ENCODE assay signal across 8 cellular contexts in the genomic region with DNA sequence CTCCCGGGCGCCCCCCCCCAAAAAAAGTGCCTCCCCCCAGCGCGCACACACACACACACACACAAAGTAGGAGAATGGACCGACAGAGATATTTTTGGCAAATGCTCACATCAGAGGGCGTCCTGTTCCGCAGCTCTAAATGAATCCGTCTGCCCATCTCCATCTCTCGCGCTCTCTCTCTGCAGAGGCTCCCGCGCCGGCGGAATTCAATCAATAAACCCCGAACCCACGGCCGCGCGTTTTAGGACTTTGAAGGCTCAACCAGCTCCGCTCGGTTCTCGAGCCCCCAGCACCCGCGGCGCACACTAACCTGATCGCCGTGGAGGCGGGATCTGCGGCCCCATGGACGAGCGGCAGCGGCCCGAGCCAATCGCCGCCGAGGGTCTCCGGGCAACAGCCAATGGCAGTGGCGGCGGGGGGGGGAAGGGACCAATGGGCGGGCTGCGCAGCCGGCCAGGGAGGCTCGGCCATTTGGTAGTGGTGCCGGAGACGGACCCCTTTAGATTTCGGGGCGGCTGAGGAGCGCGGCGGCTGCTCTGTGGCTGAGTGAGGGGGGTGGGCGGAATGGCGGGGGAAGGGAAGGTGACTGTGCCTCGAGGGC. TPM values are rescaled to one million over a fixed set of nuclear protein-coding genes. Genes with fewer than 3 reads are reported as not detected.
DNase-seq lines count a peak whose midpoint lies in the region; ATAC-seq and TF ChIP-seq lines count a peak whose summit lies in the region.

A gene (minus strand): TSS at position 307 of the 601 bp plus-strand sequence. CDS start 144 bp downstream, at position 163.

- no peaks in the 10 kb centered on the region for H3K36me3 ChIP-seq in IMR-90 (ENCODE audit: control insufficient read depth, insufficient read depth, low read length)

- intact Hi-C loops in IMR-90 (cut with micrococcal nuclease) = loop anchor here (1.0 to 5.0 kb wide), 2 partner anchors 55 to 88 kb away; no protein-coding TSS in a partner anchor

- peaks cover 22 to 33% of the 10 kb centered on the region in 2 experiments for H3K79me1 ChIP-seq in IMR-90 (ENCODE audit: low read depth in 1 of 2, low read length in 2 of 2)

- DNase-seq in Caki2 (ENCODE audit: low read depth) = peak; percentile 96
- DNase-seq in IMR-90 = peak; percentile 91
- peak; percentile 34 for DNase-seq in OCI-M2 (lab: John Stamatoyannopoulos, UW; ENCODE audit: unreplicated experiment)
- DNase-seq in activated T-cell treated with anti-CD3 and anti-CD28 coated beads for 4 hours = peak; percentile 97
- peak; percentile 95 for DNase-seq in epithelial cell of esophagus (ENCODE audit: low read depth)
- peak; percentile 97 for DNase-seq in mucosa of gallbladder (ENCODE audit: low spot score)
- peak; percentile 89 to 95 for DNase-seq in stimulated activated CD8-positive, alpha-beta memory T cell treated with anti-CD3 and anti-CD28 coated beads, Interleukin-4, amount 100 ng/mL, for 4 hours (ENCODE audit: low read depth in 2 of 2, low spot score in 1 of 2)

- BruUV-seq in IMR-90 (replicated peaks; lab: Mats Ljungman, UMichigan) = no TSS peak

- peak within 1 kb of the TSS; percentile 78 for H3K4me3 ChIP-seq in IMR-90 (ENCODE audit: insufficient read depth, low read depth, low read length)
- H3K4me3 ChIP-seq in epithelial cell of esophagus (ENCODE audit: low read length) = peak within 1 kb of the TSS; percentile 88

- peak within 1 kb of the TSS; percentile 90 for H3K9ac ChIP-seq in IMR-90 (ENCODE audit: low read depth, low read length)

- peak within 1 kb of the TSS; percentile 94 for H3K4ac ChIP-seq in IMR-90 (ENCODE audit: low read depth, low read length)

- no peak for TF ChIP-seq CTCF in IMR-90 (conservative IDR thresholded peaks at IDR 0.05; ENCODE audit: low read depth, low read length)
- no peak for TF ChIP-seq CTCF in epithelial cell of esophagus (IDR thresholded peaks at IDR 0.05; ENCODE audit: insufficient read depth, low read depth, low read length, missing control alignments)

- H3K56ac ChIP-seq in IMR-90 (ENCODE audit: extremely low read depth, insufficient read depth, low read length) = peak within 1 kb of the TSS; percentile 90

- H2BK120ac ChIP-seq in IMR-90 (ENCODE audit: low read depth, low read length) = peak within 1 kb of the TSS; percentile 78

- H3K9me1 ChIP-seq in IMR-90 (ENCODE audit: insufficient read depth, low read length) = peaks cover 5% of the 10 kb centered on the region; the same call in 1 of the 2 replicates

- H4K5ac ChIP-seq in IMR-90 (ENCODE audit: low read depth, low read length) = peak within 1 kb of the TSS; percentile 81

- H2AFZ ChIP-seq in IMR-90 (replicated peaks; ENCODE audit: low read length, poor library complexity) = peak within 1 kb of the TSS; percentile 95

- 0 out of 3 replicates have a peak within 1 kb of the TSS, but pooled peaks have one; percentile 39 for H2BK15ac ChIP-seq in IMR-90 (ENCODE audit: low read depth, low read length)

- peaks cover 8% of the 10 kb centered on the region for H3K4me1 ChIP-seq in IMR-90 (ENCODE audit: control insufficient read depth, insufficient read depth, low read length)

- H3K27me3 ChIP-seq in IMR-90 (ENCODE audit: control insufficient read depth, insufficient read depth, low read length) = no peaks in the 10 kb centered on the region

- H4K20me1 ChIP-seq in IMR-90 (ENCODE audit: insufficient read depth, low read length) = peaks cover 12% of the 10 kb centered on the region

- no peak for TF ChIP-seq RAD21 in IMR-90 (IDR thresholded peaks at IDR 0.05; ENCODE audit: low read length)

- peak within 1 kb of the TSS; percentile 96 for H3K23ac ChIP-seq in IMR-90 (ENCODE audit: low read depth, low read length)

- H3K4me2 ChIP-seq in IMR-90 (ENCODE audit: low read depth, low read length) = peak within 1 kb of the TSS; percentile 96

- dilution Hi-C loops in IMR-90 (cut with HindIII; ENCODE audit: low sequenced_read_pairs, unreplicated experiment) = no loop called here

- in situ Hi-C loops in Caki2 (cut with HindIII; ENCODE audit: low pct_unique_long_range_greater_than_20kb, low sequenced_read_pairs) = no loop called here
- in situ Hi-C loops in IMR-90 (cut with MboI; ENCODE audit: low sequenced_read_pairs) = no loop called here

- H3K18ac ChIP-seq in IMR-90 (ENCODE audit: low read depth, low read length) = peak within 1 kb of the TSS; percentile 81

- peak within 1 kb of the TSS; percentile 83 to 96 for H4K8ac ChIP-seq in IMR-90 (ENCODE audit: low read depth in 2 of 2, low read length in 2 of 2)

- peak within 1 kb of the TSS; percentile 89 for H2AK5ac ChIP-seq in IMR-90 (ENCODE audit: low read depth, low read length)

- POLR2A ChIA-PET in IMR-90 (lab: Charles Lee; ENCODE audit: unreplicated experiment) = no interaction called here

- CTCF ChIA-PET in IMR-90 (lab: Yijun Ruan, JAX) = interaction anchor here (0.6 kb wide), 1 partner anchor 1473 kb away, joined by 6 read pairs; no protein-coding TSS in a partner anchor

- ATAC-seq in GM21423 (IDR thresholded peaks at IDR 0.05; ENCODE audit: unreplicated experiment) = peak; percentile 60
- ATAC-seq in IMR-90 (ENCODE audit: low read depth) = peak; percentile 79

- H3K27ac ChIP-seq in IMR-90 (ENCODE audit: insufficient read depth, low read length) = peak within 1 kb of the TSS; percentile 87

- H3K9me3 ChIP-seq in IMR-90 (ENCODE audit: control insufficient read depth, insufficient read depth, low read length) = no peaks in the 10 kb centered on the region

- TF ChIP-seq POLR2A in IMR-90 (IDR thresholded peaks at IDR 0.05; ENCODE audit: low read depth, low read length) = no peak

- WGBS in IMR-90 (ENCODE audit: extremely low coverage in 2 of 2, insufficient read length in 1 of 2), 2 experiments = 0% methylated on average over 16 of the region's 53 CpGs; no CpG with 5 or more reads in 1 of the 2 experiments

- peak within 1 kb of the TSS; percentile 98 for H2AK9ac ChIP-seq in IMR-90 (replicated peaks; ENCODE audit: low read depth, low read length, poor library complexity)

- peak within 1 kb of the TSS; percentile 95 for H3K14ac ChIP-seq in IMR-90 (replicated peaks; ENCODE audit: low read depth, low read length)

- H4K91ac ChIP-seq in IMR-90 (ENCODE audit: insufficient read depth, low read depth, low read length) = peak within 1 kb of the TSS; percentile 93

- H2BK5ac ChIP-seq in IMR-90 (ENCODE audit: low read depth, low read length, poor library complexity, severe bottlenecking) = peak within 1 kb of the TSS; percentile 97

- no peak within 1 kb of the TSS for H2BK20ac ChIP-seq in IMR-90 (ENCODE audit: low read depth, low read length)

TF ChIP-seq in IMR-90, 13 proteins besides CTCF, POLR2A, EP300 and RAD21:
- TF ChIP-seq RCOR1 (IDR thresholded peaks at IDR 0.05; ENCODE audit: insufficient replicate concordance, low read length) (no peak), MAZ (IDR thresholded peaks at IDR 0.05; ENCODE audit: borderline replicate concordance, low read depth, low read length) (no peak), MXI1 (IDR thresholded peaks at IDR 0.05; ENCODE audit: borderline replicate concordance, low read depth, low read length) (no peak), FOS (IDR thresholded peaks at IDR 0.05; ENCODE audit: low read depth, low read length) (peak; percentile 84; the same call in 1 of the 2 replicates), SMC3 (IDR thresholded peaks at IDR 0.05; ENCODE audit: low read depth, low read length) (no peak), CEBPB (IDR thresholded peaks at IDR 0.05; ENCODE audit: low read depth, low read length) (no peak), CHD1 (IDR thresholded peaks at IDR 0.05; ENCODE audit: low read depth, low read length) (no peak)
- TF ChIP-seq, protein P1, sequence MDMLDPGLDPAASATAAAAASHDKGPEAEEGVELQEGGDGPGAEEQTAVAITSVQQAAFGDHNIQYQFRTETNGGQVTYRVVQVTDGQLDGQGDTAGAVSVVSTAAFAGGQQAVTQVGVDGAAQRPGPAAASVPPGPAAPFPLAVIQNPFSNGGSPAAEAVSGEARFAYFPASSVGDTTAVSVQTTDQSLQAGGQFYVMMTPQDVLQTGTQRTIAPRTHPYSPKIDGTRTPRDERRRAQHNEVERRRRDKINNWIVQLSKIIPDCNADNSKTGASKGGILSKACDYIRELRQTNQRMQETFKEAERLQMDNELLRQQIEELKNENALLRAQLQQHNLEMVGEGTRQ (IDR thresholded peaks at IDR 0.05; ENCODE audit: low read depth, low read length) = no peak
- TF ChIP-seq, protein P2, sequence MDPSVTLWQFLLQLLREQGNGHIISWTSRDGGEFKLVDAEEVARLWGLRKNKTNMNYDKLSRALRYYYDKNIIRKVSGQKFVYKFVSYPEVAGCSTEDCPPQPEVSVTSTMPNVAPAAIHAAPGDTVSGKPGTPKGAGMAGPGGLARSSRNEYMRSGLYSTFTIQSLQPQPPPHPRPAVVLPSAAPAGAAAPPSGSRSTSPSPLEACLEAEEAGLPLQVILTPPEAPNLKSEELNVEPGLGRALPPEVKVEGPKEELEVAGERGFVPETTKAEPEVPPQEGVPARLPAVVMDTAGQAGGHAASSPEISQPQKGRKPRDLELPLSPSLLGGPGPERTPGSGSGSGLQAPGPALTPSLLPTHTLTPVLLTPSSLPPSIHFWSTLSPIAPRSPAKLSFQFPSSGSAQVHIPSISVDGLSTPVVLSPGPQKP (IDR thresholded peaks at IDR 0.05; ENCODE audit: borderline replicate concordance, low read depth, low read length) = no peak

RNA-seq across cellular contexts. Expression of the gene that starts here (rescaled TPM):
- 27.1 and 53.8 TPM in 2 replicates for total RNA-seq in Caki2 (2014; rRNA removed; shearing (Covaris generic); ENCODE audit: low replicate concordance)
- total RNA-seq in IMR-90 (2012; rRNA removed) (50.0 and 72.8 TPM in 2 replicates), mucosa of gallbladder (101 TPM)
- polyA plus RNA-seq in IMR-90 (2012; rRNA removed) = 49.2 and 62.4 TPM in 2 replicates
- polyA plus RNA-seq in IMR-90 (2012; cell fraction: cytosol; rRNA removed) = 10.7 and 12.0 TPM in 2 replicates
- polyA plus RNA-seq in IMR-90 (2012; cell fraction: nucleus; rRNA removed; ENCODE audit: low replicate concordance) = 7.1 and 25.0 TPM in 2 replicates

Comparison
In these comparisons a context has a peak if more than half of its experiments do, and no peak if none do; other contexts are left out.
1. Peak in every context shown above with its lines: DNase-seq, ATAC-seq, H3K4me3 ChIP-seq and H3K27ac ChIP-seq.
2. DNase-seq: peak in every context shown above with its lines; median percentile 97 in activated T-cell treated with anti-CD3 and anti-CD28 coated beads for 4 hours; 97 in mucosa of gallbladder; 96 in Caki2; 95 in epithelial cell of esophagus; 92 in stimulated activated CD8-positive, alpha-beta memory T cell treated with anti-CD3 and anti-CD28 coated beads, Interleukin-4, amount 100 ng/mL, for 4 hours; 91 in IMR-90; 34 in OCI-M2.